17 cellular contexts compared by ENCODE assay signal in genomic region chr11:19279455-19279854, GRCh38. TPM values are rescaled to one million over a fixed set of nuclear protein-coding genes. Genes with fewer than 3 reads are reported as not detected.
DNase-seq lines count a peak whose midpoint lies in the region; ATAC-seq lines count a peak whose summit lies in the region.
"Had no signal": no experiment of that assay in that cellular context is flagged by ENCODE, and none has a peak within 500 bp of the region (broad histone marks: within the 10 kb centered on the region; RNA-seq: fewer than 3 reads in every experiment).

No MANE protein-coding gene starts in this region.

- DNase-seq in DMS153 (lab: John Stamatoyannopoulos, UW) (peak; percentile 17), DMS153 treated with DMSO at 0.1 percent for 48 hours (lab: John Stamatoyannopoulos, UW; ENCODE audit: unreplicated experiment) (no peak), Karpas-422 (peak; percentile 78), SK-MEL-5 (ENCODE audit: low read depth, low spot score) (peak; percentile 28), iPS DF 4.7 (ENCODE audit: extremely low read depth, low spot score) (peak; percentile 62), kidney tubule cell (ENCODE audit: low spot score) (no peak), mesenteric fat pad (ENCODE audit: low spot score) (no peak)
- DNase-seq: activated naive CD4-positive, alpha-beta T cell treated with anti-CD3 and anti-CD28 coated beads, Interleukin-2, amount 50 U/mL, for 16 hours; activated T-cell treated with anti-CD3 and anti-CD28 coated beads, Interleukin-2, amount 50 U/mL, for 24 hours; colonic mucosa; gastrocnemius medialis; mammary epithelial cell; SHP77 treated with DMSO at 0.1 percent for 48 hours; stimulated activated naive CD8-positive, alpha-beta T cell treated with anti-CD3 and anti-CD28 coated beads, Interleukin-15, Interleukin-2, amounts not matched to agents 100 U/mL and 50 U/mL, for 24 hours had no signal

- ATAC-seq in GM21619 (IDR thresholded peaks at IDR 0.05; ENCODE audit: unreplicated experiment), result no peak
- ATAC-seq: gastrocnemius medialis; stimulated activated naive CD8-positive, alpha-beta T cell treated with anti-CD3 and anti-CD28 coated beads, Interleukin-15, Interleukin-2, amounts not matched to agents 100 U/mL and 50 U/mL, for 24 hours had no signal

- no peak overlapping the region for H3K27ac ChIP-seq in Karpas-422 (ENCODE audit: low read length)
- H3K27ac ChIP-seq: 22Rv1, colonic mucosa, gastrocnemius medialis, prostate gland had no signal

- no peak overlapping the region for H3K4me3 ChIP-seq in Karpas-422 (ENCODE audit: low read length)
- H3K4me3 ChIP-seq: colonic mucosa, gastrocnemius medialis, prostate gland had no signal

- no peaks in the 10 kb centered on the region for H4K20me1 ChIP-seq in Karpas-422 (ENCODE audit: insufficient read depth, low read depth, low read length)

- no peaks in the 10 kb centered on the region for H3K79me2 ChIP-seq in Karpas-422 (ENCODE audit: low read length)

- no peaks in the 10 kb centered on the region for H3K9me3 ChIP-seq in Karpas-422 (ENCODE audit: low read length)
- H3K9me3 ChIP-seq: colonic mucosa, gastrocnemius medialis, prostate gland had no signal

- H3K27me3 ChIP-seq in Karpas-422 (ENCODE audit: low read length), result no peaks in the 10 kb centered on the region
- H3K27me3 ChIP-seq: colonic mucosa, gastrocnemius medialis had no signal

- H2AFZ ChIP-seq in Karpas-422 (ENCODE audit: low read length), result no peak overlapping the region

- in situ Hi-C loops in SK-MEL-5 (cut with HindIII; ENCODE audit: low pct_unique_long_range_greater_than_20kb, low sequenced_read_pairs), result no loop called here

- H3K4me1 ChIP-seq in Karpas-422 (ENCODE audit: low read length), result peaks cover 29% of the 10 kb centered on the region
- H3K4me1 ChIP-seq: colonic mucosa, gastrocnemius medialis, prostate gland had no signal

- H3K9me2 ChIP-seq in Karpas-422 (replicated peaks; ENCODE audit: insufficient read depth, low read length), result no peaks in the 10 kb centered on the region

- no peak overlapping the region for H3K9ac ChIP-seq in Karpas-422 (ENCODE audit: low read length)

- peak overlapping the region; percentile 59 for H3K4me2 ChIP-seq in Karpas-422 (ENCODE audit: low read depth, low read length, poor library complexity, severe bottlenecking)

- no peaks in the 10 kb centered on the region for H3K36me3 ChIP-seq in Karpas-422 (ENCODE audit: insufficient read depth, low read length)
- H3K36me3 ChIP-seq: colonic mucosa, gastrocnemius medialis, prostate gland had no signal

RNA-seq across cellular contexts. Expression of gene E2F8, which starts 38.7 kb away (rescaled TPM):
- 4.1 and 8.4 TPM in 2 replicates for total RNA-seq in Karpas-422 (2014; rRNA removed; shearing (Covaris generic); ENCODE audit: low replicate concordance)
- 1.6 and 2.1 TPM in 2 replicates for total RNA-seq in SK-MEL-5 (2014; rRNA removed; shearing (Covaris generic))
- polyA plus RNA-seq in SK-MEL-5 (2015; cell fraction: cytosol; rRNA removed), result 3.3 and 4.6 TPM in 2 replicates
- 8.8 and 9.0 TPM in 2 replicates for polyA plus RNA-seq in SK-MEL-5 (2015; cell fraction: nucleus; rRNA removed)
- not detected for total RNA-seq in mesenteric fat pad

Comparison
In these comparisons a context has a peak if more than half of its experiments do, and no peak if none do; other contexts are left out.
1. DNase-seq: peak in DMS153 (single experiment), Karpas-422 (single experiment), SK-MEL-5 (single experiment) and iPS DF 4.7 (single experiment); none in DMS153 treated with DMSO at 0.1 percent for 48 hours (single experiment), kidney tubule cell (single experiment) and mesenteric fat pad (single experiment).